10 cellular contexts compared by ENCODE assay signal in the genomic region with DNA sequence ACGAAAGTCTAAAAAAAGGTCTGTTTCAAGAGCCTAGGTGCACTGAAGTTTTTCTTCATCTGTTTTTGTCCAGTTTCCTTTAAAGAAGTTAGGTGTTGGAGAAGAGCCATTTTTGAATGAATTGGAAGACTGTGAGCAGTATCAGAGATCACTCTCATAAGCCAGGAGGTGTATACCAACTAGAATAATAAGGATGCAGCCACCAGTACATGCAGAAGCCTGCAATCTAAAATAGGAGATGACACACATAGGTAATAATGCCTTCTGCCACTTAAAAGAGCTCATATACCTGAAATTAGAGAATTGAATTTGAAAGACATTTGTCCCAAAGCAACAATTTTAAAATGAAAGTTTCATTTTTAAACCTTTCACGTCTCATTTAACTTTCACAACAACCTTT.
DNase-seq lines count a peak whose midpoint lies in the region; ATAC-seq and TF ChIP-seq lines count a peak whose summit lies in the region.
"Had no signal": no experiment of that assay in that cellular context is flagged by ENCODE, and none has a peak within 500 bp of the region (broad histone marks: within the 10 kb centered on the region; RNA-seq: fewer than 3 reads in every experiment).

No MANE protein-coding gene starts in this region.

- H3K4me3 Mint-ChIP-seq in activated CD8-positive, alpha-beta memory T cell treated with anti-CD3 and anti-CD28 coated beads, Interleukin-2, amount 10 ng/mL, durations not matched to agents 7 days and 5 days = peak overlapping the region; percentile 69
- H3K4me3 Mint-ChIP-seq in stimulated activated memory B cell treated with anti-CD40 and anti-IgM and Interleukin-4, amounts not matched to agents 10 μg/mL and 1 μg/mL and 100 μg/mL, for 72 hours = no peak overlapping the region

- no peaks in the 10 kb centered on the region for H4K20me1 ChIP-seq in PC-9 (ENCODE audit: insufficient read depth)

- peaks cover 12% of the 10 kb centered on the region for H3K79me2 ChIP-seq in PC-9 (ENCODE audit: low read depth)

- H3K27me3 Mint-ChIP-seq in activated CD8-positive, alpha-beta memory T cell treated with anti-CD3 and anti-CD28 coated beads, Interleukin-2, amount 10 ng/mL, durations not matched to agents 7 days and 5 days = no peaks in the 10 kb centered on the region
- H3K27me3 Mint-ChIP-seq in stimulated activated memory B cell treated with anti-CD40 and anti-IgM and Interleukin-4, amounts not matched to agents 10 μg/mL and 1 μg/mL and 100 μg/mL, for 72 hours = peaks cover 8% of the 10 kb centered on the region

- CTCF ChIA-PET in activated CD8-positive, alpha-beta memory T cell treated with anti-CD3 and anti-CD28 coated beads, Interleukin-2, amount 10 ng/mL, durations not matched to agents 7 days and 5 days (lab: Charles Lee) = interaction anchor here (0.7 to 2.8 kb wide), 5 partner anchors 8 to 88 kb away, joined by 3 to 10 read pairs (median 4); no protein-coding TSS in a partner anchor
- CTCF ChIA-PET in PC-9 (lab: Charles Lee) = no interaction called here

- peak overlapping the region; percentile 87 for H3K27ac Mint-ChIP-seq in activated CD8-positive, alpha-beta memory T cell treated with anti-CD3 and anti-CD28 coated beads, Interleukin-2, amount 10 ng/mL, durations not matched to agents 7 days and 5 days
- peak overlapping the region; percentile 57 for H3K27ac Mint-ChIP-seq in stimulated activated memory B cell treated with anti-CD40 and anti-IgM and Interleukin-4, amounts not matched to agents 10 μg/mL and 1 μg/mL and 100 μg/mL, for 72 hours

- no peak for DNase-seq in activated CD8-positive, alpha-beta memory T cell treated with anti-CD3 and anti-CD28 coated beads, Interleukin-2, amount 10 ng/mL, durations not matched to agents 7 days and 5 days
- no peak for DNase-seq in activated CD8-positive, alpha-beta memory T cell treated with anti-CD3 and anti-CD28 coated beads for 24 hours
- no peak for DNase-seq in PC-9
- DNase-seq in effector memory CD4-positive, alpha-beta T cell = no peak
- no peak for DNase-seq in pons (ENCODE audit: low spot score)
- DNase-seq in coronary artery (ENCODE audit: low spot score) = no peak
- DNase-seq: activated gamma-delta T cell, NCI-H2029 had no signal

- no peaks in the 10 kb centered on the region for H3K9me3 ChIP-seq in PC-9 (ENCODE audit: insufficient read depth, low read depth)
- H3K9me3 ChIP-seq in effector memory CD4-positive, alpha-beta T cell (ENCODE audit: control insufficient read depth, low read length) = no peaks in the 10 kb centered on the region

- TF ChIP-seq CTCF in PC-9 (conservative IDR thresholded peaks at IDR 0.05) (no peak), coronary artery (IDR thresholded peaks at IDR 0.05) (no peak)

- peaks cover 43% of the 10 kb centered on the region for H3K4me1 Mint-ChIP-seq in activated CD8-positive, alpha-beta memory T cell treated with anti-CD3 and anti-CD28 coated beads, Interleukin-2, amount 10 ng/mL, durations not matched to agents 7 days and 5 days
- peaks cover 31% of the 10 kb centered on the region for H3K4me1 Mint-ChIP-seq in stimulated activated memory B cell treated with anti-CD40 and anti-IgM and Interleukin-4, amounts not matched to agents 10 μg/mL and 1 μg/mL and 100 μg/mL, for 72 hours

- POLR2A ChIA-PET in PC-9 (lab: Charles Lee; ENCODE audit: unreplicated experiment) = interaction anchor here (0.6 kb wide), 2 partner anchors 19 to 64 kb away, joined by 3 to 4 read pairs; no protein-coding TSS in a partner anchor

- H2AFZ ChIP-seq in PC-9 = no peak overlapping the region

- TF ChIP-seq POLR2A in GM18505 (IDR thresholded peaks at IDR 0.05; ENCODE audit: borderline replicate concordance, extremely low read depth, insufficient read depth, insufficient read length) = no peak

- intact Hi-C loops in PC-9 (cut with micrococcal nuclease; ENCODE audit: unreplicated experiment) = no loop called here

- no peaks in the 10 kb centered on the region for H3K9me3 Mint-ChIP-seq in activated CD8-positive, alpha-beta memory T cell treated with anti-CD3 and anti-CD28 coated beads, Interleukin-2, amount 10 ng/mL, durations not matched to agents 7 days and 5 days (ENCODE audit: low read depth)
- H3K9me3 Mint-ChIP-seq in stimulated activated memory B cell treated with anti-CD40 and anti-IgM and Interleukin-4, amounts not matched to agents 10 μg/mL and 1 μg/mL and 100 μg/mL, for 72 hours = no peaks in the 10 kb centered on the region

- H3K27me3 ChIP-seq in PC-9 (ENCODE audit: insufficient read depth, low read depth) = no peaks in the 10 kb centered on the region
- no peaks in the 10 kb centered on the region for H3K27me3 ChIP-seq in effector memory CD4-positive, alpha-beta T cell (replicated peaks; ENCODE audit: control insufficient read depth, insufficient read depth, low read length, poor library complexity, severe bottlenecking)

- H3F3A ChIP-seq in PC-9 (ENCODE audit: insufficient read depth, low read depth) = peaks cover 12% of the 10 kb centered on the region; the same call in 1 of the 2 replicates

- ATAC-seq in activated CD8-positive, alpha-beta memory T cell treated with anti-CD3 and anti-CD28 coated beads, Interleukin-2, amount 10 ng/mL, durations not matched to agents 7 days and 5 days = no peak
- ATAC-seq in stimulated activated memory B cell treated with anti-CD40 and anti-IgM and Interleukin-4, amounts not matched to agents 10 μg/mL and 1 μg/mL and 100 μg/mL, for 72 hours = no peak
- ATAC-seq in GM18505 (IDR thresholded peaks at IDR 0.05; ENCODE audit: unreplicated experiment) = no peak

- H3K36me3 Mint-ChIP-seq in activated CD8-positive, alpha-beta memory T cell treated with anti-CD3 and anti-CD28 coated beads, Interleukin-2, amount 10 ng/mL, durations not matched to agents 7 days and 5 days = peaks cover 4% of the 10 kb centered on the region
- H3K36me3 Mint-ChIP-seq in stimulated activated memory B cell treated with anti-CD40 and anti-IgM and Interleukin-4, amounts not matched to agents 10 μg/mL and 1 μg/mL and 100 μg/mL, for 72 hours = no peaks in the 10 kb centered on the region

- peak overlapping the region; percentile 37; the same call in 1 of the 2 replicates for H3K27ac ChIP-seq in PC-9
- peak overlapping the region; percentile 50 for H3K27ac ChIP-seq in effector memory CD4-positive, alpha-beta T cell (ENCODE audit: insufficient read depth, low read length, poor library complexity, severe bottlenecking)
- H3K27ac ChIP-seq in coronary artery = no peak overlapping the region

- H3K9me2 ChIP-seq in PC-9 (ENCODE audit: insufficient read depth) = no peaks in the 10 kb centered on the region

- peaks cover 7% of the 10 kb centered on the region; the same call in 1 of the 2 replicates for H3K4me1 ChIP-seq in PC-9 (replicated peaks; ENCODE audit: insufficient read depth)
- peaks cover 30% of the 10 kb centered on the region for H3K4me1 ChIP-seq in effector memory CD4-positive, alpha-beta T cell (ENCODE audit: control insufficient read depth, insufficient read depth, low read length, poor library complexity, severe bottlenecking)

- BruUV-seq in PC-9 (replicated peaks; lab: Mats Ljungman, UMichigan) = no TSS peak

- H3K4me2 ChIP-seq in PC-9 = no peak overlapping the region

- H3K4me3 ChIP-seq in PC-9 (no peak overlapping the region), coronary artery (no peak overlapping the region)
- H3K4me3 ChIP-seq in effector memory CD4-positive, alpha-beta T cell (ENCODE audit: insufficient read depth, low read depth, low read length, poor library complexity, severe bottlenecking) = peak overlapping the region; percentile 33

- no peaks in the 10 kb centered on the region for H3K36me3 ChIP-seq in PC-9 (ENCODE audit: low read depth)
- H3K36me3 ChIP-seq in effector memory CD4-positive, alpha-beta T cell (ENCODE audit: control insufficient read depth, insufficient read depth, low read length) = no peaks in the 10 kb centered on the region

Comparison
In these comparisons a context has a peak if more than half of its experiments do, and no peak if none do; other contexts are left out.
1. H3K27ac ChIP-seq: peak in PC-9 (single experiment) and effector memory CD4-positive, alpha-beta T cell (single experiment); none in coronary artery (0 of 2).